Comparison of ENCODE assay signal across 18 cellular contexts in genomic region chr17:13751485-13751793, GRCh38.
"Had no signal": no experiment of that assay in that cellular context is flagged by ENCODE, and none has a peak within 500 bp of the region (broad histone marks: within the 10 kb centered on the region; RNA-seq: fewer than 3 reads in every experiment).

No MANE protein-coding gene starts in this region.

- H3K27me3 ChIP-seq: esophagus muscularis mucosa, left lung had no signal

- H3K4me3 ChIP-seq: coronary artery, esophagus muscularis mucosa, left lung had no signal

- H3K4me3 Mint-ChIP-seq: activated naive CD8-positive, alpha-beta T cell treated with anti-CD3 and anti-CD28 coated beads for 36 hours; activated T-helper 1 cell treated with anti-CD3 and anti-CD28 coated beads, Interleukin-12 subunit alpha, Interleukin-12 subunit beta, Interleukin-2, Interleukin-4 antibody, amounts not matched to agents 30 ng/mL and 10 ng/mL and 1 ng/mL, durations not matched to agents 14 hours and 24 hours and 36 hours; central memory CD8-positive, alpha-beta T cell; naive thymus-derived CD8-positive, alpha-beta T cell; stimulated activated naive CD8-positive, alpha-beta T cell treated with anti-CD3 and anti-CD28 coated beads, Interleukin-15, amount 100 ng/mL, for 72 hours had no signal

- ATAC-seq: left lung; naive thymus-derived CD8-positive, alpha-beta T cell; right cardiac atrium; stimulated activated naive CD8-positive, alpha-beta T cell treated with anti-CD3 and anti-CD28 coated beads, Interleukin-15, amount 100 ng/mL, for 72 hours had no signal

- H3K27me3 Mint-ChIP-seq: brain; stimulated activated naive CD8-positive, alpha-beta T cell treated with anti-CD3 and anti-CD28 coated beads, Interleukin-15, amount 100 ng/mL, for 72 hours had no signal

- H3K4me1 ChIP-seq: esophagus muscularis mucosa, left lung had no signal

- H3K9me3 ChIP-seq: esophagus muscularis mucosa, left lung had no signal

- H3K36me3 ChIP-seq: esophagus muscularis mucosa, left lung had no signal

- H3K4me1 Mint-ChIP-seq: activated naive CD8-positive, alpha-beta T cell treated with anti-CD3 and anti-CD28 coated beads for 36 hours; central memory CD8-positive, alpha-beta T cell; stimulated activated naive CD8-positive, alpha-beta T cell treated with anti-CD3 and anti-CD28 coated beads, Interleukin-15, amount 100 ng/mL, for 72 hours had no signal

- H3K36me3 Mint-ChIP-seq: activated naive CD8-positive, alpha-beta T cell treated with anti-CD3 and anti-CD28 coated beads for 36 hours; brain; naive thymus-derived CD8-positive, alpha-beta T cell had no signal

- H3K9me3 Mint-ChIP-seq: activated naive CD8-positive, alpha-beta T cell treated with anti-CD3 and anti-CD28 coated beads for 36 hours; activated T-helper 1 cell treated with anti-CD3 and anti-CD28 coated beads, Interleukin-12 subunit alpha, Interleukin-12 subunit beta, Interleukin-2, Interleukin-4 antibody, amounts not matched to agents 30 ng/mL and 10 ng/mL and 1 ng/mL, durations not matched to agents 14 hours and 24 hours and 36 hours; central memory CD8-positive, alpha-beta T cell; stimulated activated naive CD8-positive, alpha-beta T cell treated with anti-CD3 and anti-CD28 coated beads, Interleukin-15, amount 100 ng/mL, for 72 hours had no signal

- DNase-seq: activated CD4-positive, alpha-beta T cell treated with anti-CD3 and anti-CD28 coated beads, Interleukin-2, amount 50 U/mL, for 1 hour; activated CD8-positive, alpha-beta memory T cell treated with anti-CD3 and anti-CD28 coated beads for 24 hours; activated naive CD8-positive, alpha-beta T cell treated with anti-CD3 and anti-CD28 coated beads for 36 hours; amygdala; hippocampal formation; kidney; left lung; naive thymus-derived CD8-positive, alpha-beta T cell; occipital lobe; right cardiac atrium; small intestine; stimulated activated naive CD8-positive, alpha-beta T cell treated with anti-CD3 and anti-CD28 coated beads, Interleukin-15, amount 100 ng/mL, for 72 hours had no signal

- H3K27ac ChIP-seq: coronary artery, esophagus muscularis mucosa, left lung had no signal

- H3K27ac Mint-ChIP-seq: activated naive CD8-positive, alpha-beta T cell treated with anti-CD3 and anti-CD28 coated beads for 36 hours; activated T-helper 1 cell treated with anti-CD3 and anti-CD28 coated beads, Interleukin-12 subunit alpha, Interleukin-12 subunit beta, Interleukin-2, Interleukin-4 antibody, amounts not matched to agents 30 ng/mL and 10 ng/mL and 1 ng/mL, durations not matched to agents 14 hours and 24 hours and 36 hours; naive thymus-derived CD8-positive, alpha-beta T cell; progenitor cell of endocrine pancreas had no signal
